In genomic region chr20:32888636-32889035, GRCh38 we compare ENCODE assay signal across 26 cellular contexts. TPM values are rescaled to one million over a fixed set of nuclear protein-coding genes. Genes with fewer than 3 reads are reported as not detected.
"Had no signal": no experiment of that assay in that cellular context is flagged by ENCODE, and none has a peak within 500 bp of the region (broad histone marks: within the 10 kb centered on the region; RNA-seq: fewer than 3 reads in every experiment).

No MANE protein-coding gene starts in this region.

- ATAC-seq: activated CD4-positive, CD25-positive, alpha-beta regulatory T cell treated with anti-CD3 and anti-CD28 coated beads, Interleukin-2, amount 50 U/mL, for 24 hours; gastroesophageal sphincter; left cardiac atrium; naive thymus-derived CD4-positive, alpha-beta T cell; right cardiac atrium had no signal

- H3K9me3 ChIP-seq: ascending aorta, gastroesophageal sphincter, spleen, transverse colon had no signal

- H3K4me1 ChIP-seq: ascending aorta, gastroesophageal sphincter, spleen, transverse colon had no signal

- DNase-seq: activated CD4-positive, alpha-beta memory T cell treated with anti-CD3 and anti-CD28 coated beads for 36 hours; activated CD4-positive, alpha-beta T cell treated with anti-CD3 and anti-CD28 coated beads for 48 hours; activated CD8-positive, alpha-beta memory T cell treated with anti-CD3 and anti-CD28 coated beads, Interleukin-2, amount 50 U/mL, for 4 hours; activated effector memory CD4-positive, alpha-beta T cell treated with anti-CD3 and anti-CD28 coated beads, Interleukin-2, amount 50 U/mL, for 16 hours; activated naive CD4-positive, alpha-beta T cell treated with anti-CD3 and anti-CD28 coated beads for 36 hours; activated naive CD8-positive, alpha-beta T cell treated with anti-CD3 and anti-CD28 coated beads for 36 hours; activated T-cell treated with anti-CD3 and anti-CD28 coated beads, Interleukin-2, amount 50 U/mL, for 1 hour; brain microvascular endothelial cell; cortex of kidney; left cardiac atrium; naive thymus-derived CD4-positive, alpha-beta T cell; nucleus accumbens; spleen; stimulated activated naive CD4-positive, alpha-beta T cell treated with Interleukin-2 at 50 U/mL for 16 hours; transverse colon had no signal

- H3K27me3 ChIP-seq: ascending aorta, brain microvascular endothelial cell, gastroesophageal sphincter, hepatocyte, spleen, transverse colon had no signal

- H3K27ac ChIP-seq: ascending aorta, brain microvascular endothelial cell, gastroesophageal sphincter, hepatocyte, spleen, transverse colon, VCaP had no signal

- H3K4me3 ChIP-seq: ascending aorta, gastroesophageal sphincter, hepatocyte, spleen, transverse colon had no signal

- H3K36me3 ChIP-seq: ascending aorta, brain microvascular endothelial cell, gastroesophageal sphincter, spleen, transverse colon had no signal

RNA-seq across cellular contexts. Expression of gene EFCAB8, which starts 29.9 kb away (rescaled TPM):
- total RNA-seq: ascending aorta, cardiac septum, lower leg skin, temporal lobe had no signal
- polyA plus RNA-seq: fibroblast of lung, hepatocyte, neural cell, right cardiac atrium had no signal
